1 cellular context compared by ENCODE assay signal in the genomic region with DNA sequence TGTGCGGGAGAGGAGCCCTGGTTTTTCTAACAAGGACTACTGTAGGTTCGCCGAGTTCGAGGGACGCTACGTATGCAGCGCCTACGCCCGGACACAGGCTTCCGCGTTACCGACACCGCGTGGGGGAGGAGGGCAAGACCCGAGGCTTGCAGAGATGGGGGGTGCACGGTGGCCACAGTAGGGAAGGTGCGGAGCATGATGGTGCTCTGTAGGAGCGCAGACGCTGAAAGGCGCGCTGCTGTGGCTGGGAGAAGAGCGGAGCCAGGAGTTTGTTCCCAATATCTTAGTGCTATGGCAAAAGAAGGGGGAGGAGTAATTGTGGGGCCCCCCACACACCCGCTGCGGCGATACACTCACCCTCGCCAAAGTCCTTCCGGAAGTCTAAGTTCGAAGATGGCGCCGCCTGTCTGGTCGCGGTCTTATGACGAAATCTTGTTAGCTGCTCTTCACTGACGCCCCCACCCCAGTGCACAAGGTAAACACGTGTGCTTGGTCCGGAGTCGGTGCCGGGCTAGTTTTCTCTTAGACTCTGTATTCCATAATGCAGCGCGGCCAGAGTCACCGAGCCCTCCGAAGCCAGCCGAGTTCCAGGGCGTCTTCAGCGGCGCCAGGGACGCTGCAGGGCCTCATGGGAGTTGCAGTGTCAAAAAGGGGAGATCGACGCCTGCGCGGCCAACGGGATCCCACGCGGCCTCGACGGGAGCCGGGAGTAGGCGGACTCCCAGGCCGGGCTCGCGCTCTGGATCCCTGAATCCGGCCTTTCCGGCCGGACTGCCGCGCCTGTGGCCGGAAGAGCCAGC.
A peak's percentile ranks its signal among the peaks of the same experiment; 100 is the strongest.
TF ChIP-seq lines count a peak whose summit lies in the region.

Gene GTF3C2 (minus strand): TSS at position 383 of the 800 bp plus-strand sequence. CDS start 13,210 bp downstream, outside the sequence.

TF ChIP-seq in HepG2, 621 proteins besides CTCF, POLR2A, EP300 and RAD21 (continued from another document and continues in another):
- TF ChIP-seq TERF1 (CRISPR knock-in tag; IDR thresholded peaks at IDR 0.05) (no peak), ZNF737 (CRISPR knock-in tag; IDR thresholded peaks at IDR 0.05; ENCODE audit: borderline replicate concordance) (no peak; the same call in 1 of the 2 replicates), THAP7 (CRISPR knock-in tag; IDR thresholded peaks at IDR 0.05) (peak; percentile 93), POLR2AphosphoS5 (IDR thresholded peaks at IDR 0.05; ENCODE audit: low read depth, low read length) (peak; percentile 76), RFX3 (CRISPR knock-in tag; IDR thresholded peaks at IDR 0.05) (no peak), MED1 (CRISPR knock-in tag; IDR thresholded peaks at IDR 0.05) (peak; percentile 86), ZBTB10 (CRISPR knock-in tag; IDR thresholded peaks at IDR 0.05; ENCODE audit: borderline replicate concordance) (peak; percentile 23; the same call in 1 of the 2 replicates), KLF6 (CRISPR knock-in tag; IDR thresholded peaks at IDR 0.05) (peak; percentile 86; the same call in 1 of the 2 replicates), ZNF749 (CRISPR knock-in tag; IDR thresholded peaks at IDR 0.05; ENCODE audit: borderline replicate concordance) (peak; percentile 93), ZNF678 (CRISPR knock-in tag; IDR thresholded peaks at IDR 0.05) (peak; percentile 75), ZNF546 (CRISPR knock-in tag; conservative IDR thresholded peaks at IDR 0.05) (peak; percentile 78; the same call in 1 of the 2 replicates), ZNF550 (CRISPR knock-in tag; IDR thresholded peaks at IDR 0.05; ENCODE audit: borderline replicate concordance) (peak; percentile 82; the same call in 1 of the 2 replicates), ZNF101 (CRISPR knock-in tag; IDR thresholded peaks at IDR 0.05; ENCODE audit: borderline replicate concordance, low read depth) (no peak), SMARCC2 (IDR thresholded peaks at IDR 0.05) (no peak), ZNF343 (CRISPR knock-in tag; IDR thresholded peaks at IDR 0.05) (0 out of 2 replicates have a peak, but pooled peaks have one; percentile 68), ZHX2 (IDR thresholded peaks at IDR 0.05; ENCODE audit: low read depth) (peak; percentile 94), ZHX2 (CRISPR knock-in tag; IDR thresholded peaks at IDR 0.05; ENCODE audit: borderline replicate concordance) (no peak), CENPBD1 (CRISPR knock-in tag; IDR thresholded peaks at IDR 0.05; ENCODE audit: borderline replicate concordance, low read depth) (no peak; the same call in 1 of the 2 replicates), ZNF558 (CRISPR knock-in tag; IDR thresholded peaks at IDR 0.05; ENCODE audit: borderline replicate concordance) (peak; percentile 91; the same call in 1 of the 2 replicates), DNMT1 (CRISPR knock-in tag; IDR thresholded peaks at IDR 0.05) (no peak), ZNF570 (CRISPR knock-in tag; IDR thresholded peaks at IDR 0.05; ENCODE audit: borderline replicate concordance) (no peak; the same call in 1 of the 2 replicates), TAF15 (IDR thresholded peaks at IDR 0.05; ENCODE audit: low read depth, low read length, poor library complexity, severe bottlenecking) (no peak), ZNF30 (CRISPR knock-in tag; IDR thresholded peaks at IDR 0.05) (peak; percentile 51; the same call in 1 of the 2 replicates), ZEB1 (IDR thresholded peaks at IDR 0.05; ENCODE audit: insufficient replicate concordance, low read depth) (peak; percentile 66)
- TF ChIP-seq, protein P1, sequence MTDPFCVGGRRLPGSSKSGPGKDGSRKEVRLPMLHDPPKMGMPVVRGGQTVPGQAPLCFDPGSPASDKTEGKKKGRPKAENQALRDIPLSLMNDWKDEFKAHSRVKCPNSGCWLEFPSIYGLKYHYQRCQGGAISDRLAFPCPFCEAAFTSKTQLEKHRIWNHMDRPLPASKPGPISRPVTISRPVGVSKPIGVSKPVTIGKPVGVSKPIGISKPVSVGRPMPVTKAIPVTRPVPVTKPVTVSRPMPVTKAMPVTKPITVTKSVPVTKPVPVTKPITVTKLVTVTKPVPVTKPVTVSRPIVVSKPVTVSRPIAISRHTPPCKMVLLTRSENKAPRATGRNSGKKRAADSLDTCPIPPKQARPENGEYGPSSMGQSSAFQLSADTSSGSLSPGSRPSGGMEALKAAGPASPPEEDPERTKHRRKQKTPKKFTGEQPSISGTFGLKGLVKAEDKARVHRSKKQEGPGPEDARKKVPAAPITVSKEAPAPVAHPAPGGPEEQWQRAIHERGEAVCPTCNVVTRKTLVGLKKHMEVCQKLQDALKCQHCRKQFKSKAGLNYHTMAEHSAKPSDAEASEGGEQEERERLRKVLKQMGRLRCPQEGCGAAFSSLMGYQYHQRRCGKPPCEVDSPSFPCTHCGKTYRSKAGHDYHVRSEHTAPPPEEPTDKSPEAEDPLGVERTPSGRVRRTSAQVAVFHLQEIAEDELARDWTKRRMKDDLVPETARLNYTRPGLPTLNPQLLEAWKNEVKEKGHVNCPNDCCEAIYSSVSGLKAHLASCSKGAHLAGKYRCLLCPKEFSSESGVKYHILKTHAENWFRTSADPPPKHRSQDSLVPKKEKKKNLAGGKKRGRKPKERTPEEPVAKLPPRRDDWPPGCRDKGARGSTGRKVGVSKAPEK (CRISPR knock-in tag; IDR thresholded peaks at IDR 0.05; ENCODE audit: borderline replicate concordance) = peak; percentile 69; the same call in 1 of the 2 replicates
- TF ChIP-seq, protein P2, sequence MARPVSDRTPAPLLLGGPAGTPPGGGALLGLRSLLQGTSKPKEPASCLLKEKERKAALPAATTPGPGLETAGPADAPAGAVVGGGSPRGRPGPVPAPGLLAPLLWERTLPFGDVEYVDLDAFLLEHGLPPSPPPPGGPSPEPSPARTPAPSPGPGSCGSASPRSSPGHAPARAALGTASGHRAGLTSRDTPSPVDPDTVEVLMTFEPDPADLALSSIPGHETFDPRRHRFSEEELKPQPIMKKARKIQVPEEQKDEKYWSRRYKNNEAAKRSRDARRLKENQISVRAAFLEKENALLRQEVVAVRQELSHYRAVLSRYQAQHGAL (CRISPR knock-in tag; IDR thresholded peaks at IDR 0.05; ENCODE audit: not compliant biosample characterization) = no peak
- TF ChIP-seq, protein P3, sequence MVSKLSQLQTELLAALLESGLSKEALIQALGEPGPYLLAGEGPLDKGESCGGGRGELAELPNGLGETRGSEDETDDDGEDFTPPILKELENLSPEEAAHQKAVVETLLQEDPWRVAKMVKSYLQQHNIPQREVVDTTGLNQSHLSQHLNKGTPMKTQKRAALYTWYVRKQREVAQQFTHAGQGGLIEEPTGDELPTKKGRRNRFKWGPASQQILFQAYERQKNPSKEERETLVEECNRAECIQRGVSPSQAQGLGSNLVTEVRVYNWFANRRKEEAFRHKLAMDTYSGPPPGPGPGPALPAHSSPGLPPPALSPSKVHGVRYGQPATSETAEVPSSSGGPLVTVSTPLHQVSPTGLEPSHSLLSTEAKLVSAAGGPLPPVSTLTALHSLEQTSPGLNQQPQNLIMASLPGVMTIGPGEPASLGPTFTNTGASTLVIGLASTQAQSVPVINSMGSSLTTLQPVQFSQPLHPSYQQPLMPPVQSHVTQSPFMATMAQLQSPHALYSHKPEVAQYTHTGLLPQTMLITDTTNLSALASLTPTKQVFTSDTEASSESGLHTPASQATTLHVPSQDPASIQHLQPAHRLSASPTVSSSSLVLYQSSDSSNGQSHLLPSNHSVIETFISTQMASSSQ (IDR thresholded peaks at IDR 0.05; ENCODE audit: low read depth) = 0 out of 2 replicates have a peak, but pooled peaks have one; percentile 5
- TF ChIP-seq, protein P3 (CRISPR knock-in tag; IDR thresholded peaks at IDR 0.05; ENCODE audit: borderline replicate concordance) = peak; percentile 72; the same call in 1 of the 2 replicates
